In the genomic region with DNA sequence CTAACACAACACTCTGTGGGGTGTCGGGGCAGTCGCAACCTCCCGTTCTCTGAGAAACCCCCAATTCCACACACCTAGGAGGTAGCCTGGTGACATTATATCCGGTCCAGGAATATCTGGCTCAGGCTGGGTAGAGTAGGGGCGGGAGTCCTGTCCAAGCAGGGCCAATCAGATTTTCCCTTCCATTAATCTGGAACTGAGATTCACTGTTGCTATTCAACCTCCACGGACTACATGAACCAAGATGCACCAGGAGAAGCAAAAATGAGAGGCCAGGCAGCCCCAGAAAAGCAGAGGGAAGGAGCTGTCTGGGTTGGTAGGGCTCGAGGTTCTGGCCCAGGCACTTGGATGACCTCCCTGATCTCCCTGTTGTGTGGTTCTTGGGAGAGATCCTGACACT, we compare ENCODE assay signal across 21 cellular contexts. TPM values are rescaled to one million over a fixed set of nuclear protein-coding genes. Genes with fewer than 3 reads are reported as not detected.
DNase-seq lines count a peak whose midpoint lies in the region; ATAC-seq, FAIRE-seq and TF ChIP-seq lines count a peak whose summit lies in the region.
"Had no signal": no experiment of that assay in that cellular context is flagged by ENCODE, and none has a peak within 500 bp of the region (broad histone marks: within the 10 kb centered on the region; RNA-seq: fewer than 3 reads in every experiment).

No MANE protein-coding gene starts in this region.

- H3K27ac ChIP-seq in endodermal cell (ENCODE audit: low read depth, low read length): no peak overlapping the region
- no peak overlapping the region for H3K27ac ChIP-seq in kidney (ENCODE audit: low read depth in 2 of 2, low read length in 2 of 2)
- H3K27ac ChIP-seq in vagina: no peak overlapping the region
- H3K27ac ChIP-seq: 22Rv1, C4-2B had no signal

- 86 to 91% methylated on average over 3 to 7 of the region's 7 CpGs for WGBS in endodermal cell (ENCODE audit: insufficient coverage in 1 of 2, insufficient read length in 1 of 2), 2 experiments

- no peaks in the 10 kb centered on the region for H3K9me3 Mint-ChIP-seq in activated T-cell treated with anti-CD3 and anti-CD28 coated beads, Interleukin-2, amount 50 U/mL, for 24 hours
- H3K9me3 Mint-ChIP-seq in endodermal cell: no peaks in the 10 kb centered on the region
- H3K9me3 Mint-ChIP-seq: HFFc6 had no signal

- H3K4me3 ChIP-seq in endodermal cell (ENCODE audit: low read length) (no peak overlapping the region), kidney (ENCODE audit: low read length in 2 of 2) (no peak overlapping the region), vagina (no peak overlapping the region)

- H3K4me3 Mint-ChIP-seq in activated T-cell treated with anti-CD3 and anti-CD28 coated beads, Interleukin-2, amount 50 U/mL, for 24 hours: no peak overlapping the region
- no peak overlapping the region for H3K4me3 Mint-ChIP-seq in endodermal cell
- H3K4me3 Mint-ChIP-seq: HFFc6 had no signal

- no peak for TF ChIP-seq POLR2A in vagina (IDR thresholded peaks at IDR 0.05)

- TF ChIP-seq CTCF in endodermal cell (conservative IDR thresholded peaks at IDR 0.05): no peak
- no peak for TF ChIP-seq CTCF in kidney (IDR thresholded peaks at IDR 0.05; ENCODE audit: borderline replicate concordance, extremely low read depth, insufficient read depth)
- TF ChIP-seq CTCF in vagina (IDR thresholded peaks at IDR 0.05): no peak

- no peaks in the 10 kb centered on the region for H3K4me1 ChIP-seq in endodermal cell (ENCODE audit: control insufficient read depth, insufficient read depth, low read length)
- H3K4me1 ChIP-seq in kidney (ENCODE audit: control insufficient read depth in 1 of 2, insufficient read depth in 1 of 2, low read depth in 1 of 2, low read length in 2 of 2): peaks cover 5 to 10% of the 10 kb centered on the region in 2 donors
- peaks cover 37% of the 10 kb centered on the region for H3K4me1 ChIP-seq in vagina

- no peak overlapping the region for H3K27ac Mint-ChIP-seq in activated T-cell treated with anti-CD3 and anti-CD28 coated beads, Interleukin-2, amount 50 U/mL, for 24 hours
- no peak overlapping the region for H3K27ac Mint-ChIP-seq in endodermal cell
- H3K27ac Mint-ChIP-seq: HFFc6 had no signal

- peak; percentile 17 for DNase-seq in activated T-cell treated with anti-CD3 and anti-CD28 coated beads, Interleukin-2, amount 50 U/mL, for 24 hours
- DNase-seq in activated T-cell treated with anti-CD3 and anti-CD28 coated beads for 4 hours (no peak), SK-MEL-5 (ENCODE audit: low read depth, low spot score) (peak; percentile 27), endodermal cell (peak; percentile 56), kidney (no peak), A172 (ENCODE audit: low spot score) (no peak), vagina (ENCODE audit: extremely low spot score in 2 of 2) (no peak)
- DNase-seq: HFFc6, IMR-90, MV-4-11, NCI-H1105 treated with DMSO at 0.1 percent for 48 hours, NCI-H2029 treated with DMSO at 0.1 percent for 48 hours, NCI-H226, NCI-H510A treated with DMSO at 0.1 percent for 48 hours, NCI-H748 treated with DMSO at 0.1 percent for 48 hours had no signal

- no peak overlapping the region for H3K9ac ChIP-seq in endodermal cell (ENCODE audit: extremely low read depth, low read length, poor library complexity, severe bottlenecking)
- no peak overlapping the region for H3K9ac ChIP-seq in kidney (ENCODE audit: low read length in 2 of 2)

- H3K36me3 ChIP-seq in endodermal cell (ENCODE audit: control insufficient read depth, insufficient read depth, low read length): no peaks in the 10 kb centered on the region
- H3K36me3 ChIP-seq in kidney (ENCODE audit: control insufficient read depth in 1 of 2, insufficient read depth in 2 of 2, low read length in 2 of 2): no peaks in the 10 kb centered on the region
- no peaks in the 10 kb centered on the region for H3K36me3 ChIP-seq in vagina

- H3K9me3 ChIP-seq in endodermal cell (ENCODE audit: control insufficient read depth, low read length): no peaks in the 10 kb centered on the region
- H3K9me3 ChIP-seq in kidney (ENCODE audit: control insufficient read depth in 1 of 2, low read length in 2 of 2): no peaks in the 10 kb centered on the region
- no peaks in the 10 kb centered on the region for H3K9me3 ChIP-seq in vagina

- FAIRE-seq in kidney (lab: Jason Lieb, UNC): no peak
- FAIRE-seq: G401.6, H54 had no signal

- no peaks in the 10 kb centered on the region for H3K36me3 Mint-ChIP-seq in activated T-cell treated with anti-CD3 and anti-CD28 coated beads, Interleukin-2, amount 50 U/mL, for 24 hours (ENCODE audit: low read depth)
- no peaks in the 10 kb centered on the region for H3K36me3 Mint-ChIP-seq in endodermal cell (ENCODE audit: low read depth)

- no peak for ATAC-seq in HG03175 (IDR thresholded peaks at IDR 0.05; ENCODE audit: unreplicated experiment)

- intact Hi-C loops in kidney (cut with DNase I) (no loop called here), vagina (cut with DNase I) (no loop called here)

- H3K27me3 Mint-ChIP-seq in activated T-cell treated with anti-CD3 and anti-CD28 coated beads, Interleukin-2, amount 50 U/mL, for 24 hours: no peaks in the 10 kb centered on the region
- H3K27me3 Mint-ChIP-seq in endodermal cell (ENCODE audit: insufficient read depth): peaks cover 3% of the 10 kb centered on the region

- in situ Hi-C loops in SK-MEL-5 (cut with HindIII; ENCODE audit: low pct_unique_long_range_greater_than_20kb, low sequenced_read_pairs): no loop called here

- H3K27me3 ChIP-seq in endodermal cell (ENCODE audit: control insufficient read depth, insufficient read depth, low read length, poor library complexity, severe bottlenecking) (no peaks in the 10 kb centered on the region), vagina (no peaks in the 10 kb centered on the region)

- peaks cover 41% of the 10 kb centered on the region for H3K4me1 Mint-ChIP-seq in activated T-cell treated with anti-CD3 and anti-CD28 coated beads, Interleukin-2, amount 50 U/mL, for 24 hours (ENCODE audit: low read depth)
- H3K4me1 Mint-ChIP-seq in endodermal cell: peaks cover 24% of the 10 kb centered on the region

RNA-seq across cellular contexts. Expression of a gene that starts 51.0 kb away (rescaled TPM):
- 0.26 and 0.51 TPM in 2 replicates for total RNA-seq in SK-MEL-5 (2014; rRNA removed; shearing (Covaris generic))
- 0.28 TPM in 1 of 2 replicates, not detected in the other for polyA plus RNA-seq in SK-MEL-5 (2015; cell fraction: cytosol; rRNA removed)
- polyA plus RNA-seq in SK-MEL-5 (2015; cell fraction: nucleus; rRNA removed): not detected in 2 replicates
- total RNA-seq in endodermal cell (1 to 10 TPM in 1 of 2 donors, under 1 TPM in 1; 0.73 to 5.1 TPM), kidney (2.8 TPM), vagina (23.8 TPM)
- not detected for polyA plus RNA-seq in endodermal cell (2013, experiment 1 of 2)
- polyA plus RNA-seq in endodermal cell (2013, experiment 2 of 2): 0.41 TPM
- polyA plus RNA-seq in kidney (ENCODE audit: insufficient read depth, low read depth, low replicate concordance): 0.69 TPM
- total RNA-seq in A172 (2014; rRNA removed; shearing (Covaris generic)): not detected in 2 replicates
- total RNA-seq: Daoy, HFFc6, IMR-90 had no signal
- polyA plus RNA-seq: IMR-90 had no signal

Comparison
In these comparisons a context has a peak if more than half of its experiments do, and no peak if none do; other contexts are left out.
1. DNase-seq: peak in activated T-cell treated with anti-CD3 and anti-CD28 coated beads, Interleukin-2, amount 50 U/mL, for 24 hours (single experiment), SK-MEL-5 (single experiment) and endodermal cell (single experiment); none in activated T-cell treated with anti-CD3 and anti-CD28 coated beads for 4 hours (single experiment), kidney (single experiment), A172 (single experiment) and vagina (0 of 2).